In the genomic region with DNA sequence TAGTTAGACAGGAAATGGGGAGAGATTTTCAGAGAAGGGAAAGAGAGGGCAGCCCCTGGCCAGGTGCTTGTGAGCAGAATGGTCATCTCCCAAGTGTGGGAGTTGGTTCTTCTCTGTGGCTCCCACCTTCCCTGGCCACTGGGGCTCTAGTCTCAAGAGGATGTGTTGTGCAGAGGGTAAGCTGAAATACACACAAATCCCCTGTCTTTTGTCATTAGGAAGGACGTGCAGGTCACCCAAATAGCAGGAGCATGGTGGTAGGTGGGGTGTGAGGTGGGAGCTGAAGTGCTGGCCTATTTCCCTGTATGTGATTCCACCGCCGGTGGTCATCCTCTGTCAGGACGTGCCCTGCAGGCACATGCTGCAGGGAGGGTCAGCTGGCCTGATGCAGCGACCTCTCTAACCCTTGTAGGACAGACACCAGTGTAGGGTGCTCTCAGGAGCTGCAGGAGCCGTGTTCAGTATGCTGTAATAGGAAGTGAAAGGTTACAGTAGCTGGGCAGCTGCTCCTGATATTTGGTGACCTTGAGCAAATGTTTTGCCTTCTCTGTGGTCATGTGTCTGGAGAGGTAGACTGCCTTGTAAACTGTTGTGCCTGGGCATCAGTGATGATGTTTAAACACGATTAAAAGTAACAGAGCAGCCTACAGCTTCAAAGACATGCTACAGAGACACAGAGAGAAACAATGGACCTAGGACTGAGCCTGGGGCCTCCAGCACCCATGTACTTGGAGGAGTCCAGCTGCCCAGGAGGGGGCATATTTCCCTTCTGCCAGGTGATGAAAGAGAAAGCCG, we compare ENCODE assay signal across 1 cellular context.
TF ChIP-seq lines count a peak whose summit lies in the region.

No MANE protein-coding gene starts in this region.

TF ChIP-seq in HepG2, 621 proteins besides CTCF, POLR2A, EP300 and RAD21 (continued from another document and continues in another):
- TF ChIP-seq ZFYVE20 (CRISPR knock-in tag; IDR thresholded peaks at IDR 0.05; ENCODE audit: borderline replicate concordance, low read depth), result no peak
- no peak; the same call in 1 of the 2 replicates for TF ChIP-seq ZNF275 (CRISPR knock-in tag; IDR thresholded peaks at IDR 0.05; ENCODE audit: borderline replicate concordance)
- no peak; the same call in 1 of the 2 replicates for TF ChIP-seq ZNF333 (CRISPR knock-in tag; IDR thresholded peaks at IDR 0.05; ENCODE audit: borderline replicate concordance)
- no peak for TF ChIP-seq ZSCAN12 (CRISPR knock-in tag; IDR thresholded peaks at IDR 0.05)
- TF ChIP-seq ZNF784 (CRISPR knock-in tag; IDR thresholded peaks at IDR 0.05; ENCODE audit: borderline replicate concordance), result no peak
- no peak; the same call in 1 of the 2 replicates for TF ChIP-seq MYNN (CRISPR knock-in tag; IDR thresholded peaks at IDR 0.05; ENCODE audit: low read depth)
- TF ChIP-seq ZNF446 (CRISPR knock-in tag; IDR thresholded peaks at IDR 0.05), result no peak
- TF ChIP-seq GRHL1 (CRISPR knock-in tag; conservative IDR thresholded peaks at IDR 0.05), result no peak
- peak; percentile 83; the same call in 1 of the 2 replicates for TF ChIP-seq ZNF335 (CRISPR knock-in tag; IDR thresholded peaks at IDR 0.05)
- TF ChIP-seq ZFP36L1 (CRISPR knock-in tag; IDR thresholded peaks at IDR 0.05), result peak; percentile 51; the same call in 1 of the 2 replicates
- no peak for TF ChIP-seq ZNF703 (CRISPR knock-in tag; IDR thresholded peaks at IDR 0.05; ENCODE audit: borderline replicate concordance)
- TF ChIP-seq, protein P1, sequence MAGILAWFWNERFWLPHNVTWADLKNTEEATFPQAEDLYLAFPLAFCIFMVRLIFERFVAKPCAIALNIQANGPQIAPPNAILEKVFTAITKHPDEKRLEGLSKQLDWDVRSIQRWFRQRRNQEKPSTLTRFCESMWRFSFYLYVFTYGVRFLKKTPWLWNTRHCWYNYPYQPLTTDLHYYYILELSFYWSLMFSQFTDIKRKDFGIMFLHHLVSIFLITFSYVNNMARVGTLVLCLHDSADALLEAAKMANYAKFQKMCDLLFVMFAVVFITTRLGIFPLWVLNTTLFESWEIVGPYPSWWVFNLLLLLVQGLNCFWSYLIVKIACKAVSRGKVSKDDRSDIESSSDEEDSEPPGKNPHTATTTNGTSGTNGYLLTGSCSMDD (CRISPR knock-in tag; IDR thresholded peaks at IDR 0.05), result peak; percentile 59; the same call in 1 of the 2 replicates
- TF ChIP-seq NR2F1 (CRISPR knock-in tag; IDR thresholded peaks at IDR 0.05), result peak; percentile 83 to 88
- TF ChIP-seq RNF2 (conservative IDR thresholded peaks at IDR 0.05; ENCODE audit: low read depth), result 0 out of 2 replicates have a peak, but pooled peaks have one; percentile 19
- no peak for TF ChIP-seq RFX1 (IDR thresholded peaks at IDR 0.05)
- TF ChIP-seq HMGXB3 (CRISPR knock-in tag; IDR thresholded peaks at IDR 0.05; ENCODE audit: borderline replicate concordance), result no peak
- peak; percentile 89; the same call in 1 of the 2 replicates for TF ChIP-seq ZNF83 (CRISPR knock-in tag; IDR thresholded peaks at IDR 0.05; ENCODE audit: borderline replicate concordance)
- peak; percentile 56; the same call in 1 of the 2 replicates for TF ChIP-seq ZNF839 (CRISPR knock-in tag; IDR thresholded peaks at IDR 0.05; ENCODE audit: borderline replicate concordance)
- TF ChIP-seq, protein P2, sequence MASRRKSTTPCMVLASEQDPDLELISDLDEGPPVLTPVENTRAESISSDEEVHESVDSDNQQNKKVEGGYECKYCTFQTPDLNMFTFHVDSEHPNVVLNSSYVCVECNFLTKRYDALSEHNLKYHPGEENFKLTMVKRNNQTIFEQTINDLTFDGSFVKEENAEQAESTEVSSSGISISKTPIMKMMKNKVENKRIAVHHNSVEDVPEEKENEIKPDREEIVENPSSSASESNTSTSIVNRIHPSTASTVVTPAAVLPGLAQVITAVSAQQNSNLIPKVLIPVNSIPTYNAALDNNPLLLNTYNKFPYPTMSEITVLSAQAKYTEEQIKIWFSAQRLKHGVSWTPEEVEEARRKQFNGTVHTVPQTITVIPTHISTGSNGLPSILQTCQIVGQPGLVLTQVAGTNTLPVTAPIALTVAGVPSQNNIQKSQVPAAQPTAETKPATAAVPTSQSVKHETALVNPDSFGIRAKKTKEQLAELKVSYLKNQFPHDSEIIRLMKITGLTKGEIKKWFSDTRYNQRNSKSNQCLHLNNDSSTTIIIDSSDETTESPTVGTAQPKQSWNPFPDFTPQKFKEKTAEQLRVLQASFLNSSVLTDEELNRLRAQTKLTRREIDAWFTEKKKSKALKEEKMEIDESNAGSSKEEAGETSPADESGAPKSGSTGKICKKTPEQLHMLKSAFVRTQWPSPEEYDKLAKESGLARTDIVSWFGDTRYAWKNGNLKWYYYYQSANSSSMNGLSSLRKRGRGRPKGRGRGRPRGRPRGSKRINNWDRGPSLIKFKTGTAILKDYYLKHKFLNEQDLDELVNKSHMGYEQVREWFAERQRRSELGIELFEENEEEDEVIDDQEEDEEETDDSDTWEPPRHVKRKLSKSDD (CRISPR knock-in tag; IDR thresholded peaks at IDR 0.05; ENCODE audit: low read depth), result 0 out of 2 replicates have a peak, but pooled peaks have one; percentile 16
- peak; percentile 79 for TF ChIP-seq ZNF205 (CRISPR knock-in tag; IDR thresholded peaks at IDR 0.05)
- TF ChIP-seq ZNF619 (CRISPR knock-in tag; IDR thresholded peaks at IDR 0.05), result no peak
- TF ChIP-seq ZBTB21 (CRISPR knock-in tag; IDR thresholded peaks at IDR 0.05), result 0 out of 2 replicates have a peak, but pooled peaks have one; percentile 65
- TF ChIP-seq RBM22 (optimal IDR thresholded peaks at IDR 0.05; ENCODE audit: low read length), result no peak
- TF ChIP-seq CBFB (CRISPR knock-in tag; IDR thresholded peaks at IDR 0.05), result no peak
- TF ChIP-seq, protein P3, sequence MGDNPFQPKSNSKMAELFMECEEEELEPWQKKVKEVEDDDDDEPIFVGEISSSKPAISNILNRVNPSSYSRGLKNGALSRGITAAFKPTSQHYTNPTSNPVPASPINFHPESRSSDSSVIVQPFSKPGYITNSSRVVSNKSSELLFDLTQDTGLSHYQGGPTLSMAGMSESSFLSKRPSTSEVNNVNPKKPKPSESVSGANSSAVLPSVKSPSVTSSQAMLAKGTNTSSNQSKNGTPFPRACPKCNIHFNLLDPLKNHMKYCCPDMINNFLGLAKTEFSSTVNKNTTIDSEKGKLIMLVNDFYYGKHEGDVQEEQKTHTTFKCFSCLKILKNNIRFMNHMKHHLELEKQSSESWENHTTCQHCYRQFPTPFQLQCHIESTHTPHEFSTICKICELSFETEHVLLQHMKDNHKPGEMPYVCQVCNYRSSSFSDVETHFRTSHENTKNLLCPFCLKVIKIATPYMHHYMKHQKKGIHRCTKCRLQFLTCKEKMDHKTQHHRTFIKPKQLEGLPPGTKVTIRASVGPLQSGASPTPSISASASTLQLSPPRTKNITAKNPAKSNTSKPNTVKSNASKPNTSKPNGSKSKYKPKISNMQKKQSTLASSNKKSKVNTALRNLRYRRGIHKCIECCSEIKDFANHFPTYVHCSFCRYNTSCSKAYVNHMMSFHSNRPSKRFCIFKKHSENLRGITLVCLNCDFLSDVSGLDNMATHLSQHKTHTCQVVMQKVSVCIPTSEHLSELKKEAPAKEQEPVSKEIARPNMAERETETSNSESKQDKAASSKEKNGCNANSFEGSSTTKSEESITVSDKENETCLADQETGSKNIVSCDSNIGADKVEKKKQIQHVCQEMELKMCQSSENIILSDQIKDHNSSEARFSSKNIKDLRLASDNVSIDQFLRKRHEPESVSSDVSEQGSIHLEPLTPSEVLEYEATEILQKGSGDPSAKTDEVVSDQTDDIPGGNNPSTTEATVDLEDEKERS (CRISPR knock-in tag; IDR thresholded peaks at IDR 0.05), result 0 out of 2 replicates have a peak, but pooled peaks have one; percentile 10
- TF ChIP-seq ZNF598 (CRISPR knock-in tag; IDR thresholded peaks at IDR 0.05; ENCODE audit: borderline replicate concordance), result no peak
- no peak for TF ChIP-seq ZNF263 (CRISPR knock-in tag; IDR thresholded peaks at IDR 0.05)
- TF ChIP-seq HDAC2 (CRISPR knock-in tag; IDR thresholded peaks at IDR 0.05), result peak; percentile 79; the same call in 1 of the 2 replicates
- 0 out of 2 replicates have a peak, but pooled peaks have one; percentile 51 for TF ChIP-seq ZNF879 (CRISPR knock-in tag; IDR thresholded peaks at IDR 0.05)
- peak; percentile 60; the same call in 1 of the 2 replicates for TF ChIP-seq GZF1 (CRISPR knock-in tag; IDR thresholded peaks at IDR 0.05)
- TF ChIP-seq ZNF296 (CRISPR knock-in tag; conservative IDR thresholded peaks at IDR 0.05), result 0 out of 2 replicates have a peak, but pooled peaks have one; percentile 78
- no peak for TF ChIP-seq ZNF562 (CRISPR knock-in tag; IDR thresholded peaks at IDR 0.05; ENCODE audit: borderline replicate concordance)
- TF ChIP-seq TCF7L2 (IDR thresholded peaks at IDR 0.05; ENCODE audit: low read depth, low read length), result no peak
- no peak for TF ChIP-seq ZNF207 (IDR thresholded peaks at IDR 0.05; ENCODE audit: borderline replicate concordance)
- no peak for TF ChIP-seq ZNF101 (CRISPR knock-in tag; IDR thresholded peaks at IDR 0.05; ENCODE audit: borderline replicate concordance, low read depth)
- 0 out of 2 replicates have a peak, but pooled peaks have one; percentile 34 for TF ChIP-seq SP4 (CRISPR knock-in tag; IDR thresholded peaks at IDR 0.05)
